Comparison of ENCODE assay signal across 20 cellular contexts in genomic region chr1:176557543-176558258, GRCh38.
"Had no signal": no experiment of that assay in that cellular context is flagged by ENCODE, and none has a peak within 500 bp of the region (broad histone marks: within the 10 kb centered on the region; RNA-seq: fewer than 3 reads in every experiment).

No MANE protein-coding gene starts in this region.

- ATAC-seq: activated naive CD8-positive, alpha-beta T cell treated with anti-CD3 and anti-CD28 coated beads, Interleukin-2, amount 50 U/mL, for 24 hours; activated T-cell treated with anti-CD3 and anti-CD28 coated beads, Interleukin-2, amount 50 U/mL, for 72 hours; esophagus mucosa; gastrocnemius medialis; natural killer cell treated with Interleukin-12 subunit alpha and Interleukin-12 subunit beta and Interleukin-15 and Interleukin-18, amount 100 ng/mL, for 72 hours; right cardiac atrium had no signal

- H3K36me3 ChIP-seq: gastrocnemius medialis, left ventricle myocardium inferior, ovary, thyroid gland had no signal

- H3K4me1 ChIP-seq: gastrocnemius medialis, left ventricle myocardium inferior, thyroid gland had no signal

- DNase-seq: activated CD4-positive, alpha-beta memory T cell treated with anti-CD3 and anti-CD28 coated beads, Interleukin-2, amount 10 ng/mL, durations not matched to agents 7 days and 5 days; activated CD4-positive, alpha-beta T cell treated with anti-CD3 and anti-CD28 coated beads, Interleukin-2, amount 10 ng/mL, durations not matched to agents 24 days and 14 days; activated effector memory CD4-positive, alpha-beta T cell treated with Interleukin-2 at 50 U/mL for 16 hours; activated naive CD4-positive, alpha-beta T cell treated with anti-CD3 and anti-CD28 coated beads, Interleukin-2, amount 50 U/mL, for 16 hours; activated naive CD8-positive, alpha-beta T cell treated with anti-CD3 and anti-CD28 coated beads, Interleukin-2, amount 50 U/mL, for 24 hours; activated T-cell treated with anti-CD3 and anti-CD28 coated beads, Interleukin-2, amount 50 U/mL, for 72 hours; caudate nucleus; effector CD4-positive, alpha-beta T cell; gastrocnemius medialis; kidney; left ventricle myocardium inferior; midbrain; ovary; right cardiac atrium; stimulated activated CD4-positive, alpha-beta T cell treated with anti-CD3 and anti-CD28 coated beads, Interleukin-1b, Interleukin-23, amount 100 ng/mL, for 48 hours; substantia nigra; thyroid gland had no signal

- H3K9me3 ChIP-seq: gastrocnemius medialis, left ventricle myocardium inferior, ovary, thyroid gland had no signal

- FAIRE-seq: kidney, urothelium cell line had no signal

- H3K4me3 ChIP-seq: gastrocnemius medialis, left ventricle myocardium inferior, ovary, thyroid gland had no signal

- H3K27me3 ChIP-seq: ovary, thyroid gland had no signal

- H3K27ac ChIP-seq: gastrocnemius medialis, left ventricle myocardium inferior, ovary, thyroid gland had no signal
